In genomic region chr16:31064882-31065461, GRCh38 we compare ENCODE assay signal across 10 cellular contexts. TPM values are rescaled to one million over a fixed set of nuclear protein-coding genes. Genes with fewer than 3 reads are reported as not detected.
DNase-seq lines count a peak whose midpoint lies in the region; ATAC-seq and TF ChIP-seq lines count a peak whose summit lies in the region.
"Had no signal": no experiment of that assay in that cellular context is flagged by ENCODE, and none has a peak within 500 bp of the region (broad histone marks: within the 10 kb centered on the region; RNA-seq: fewer than 3 reads in every experiment).

No MANE protein-coding gene starts in this region.

- H3K27me3 Mint-ChIP-seq in memory B cell: no peaks in the 10 kb centered on the region
- H3K27me3 Mint-ChIP-seq in Caco-2 (ENCODE audit: insufficient read depth, unreplicated experiment): no peaks in the 10 kb centered on the region
- H3K27me3 Mint-ChIP-seq: dendritic cell treated with granulocyte-macrophage colony-stimulating factor and Interleukin-4, amounts not matched to agents 40 ng/mL and 50 ng/mL, for 4 days had no signal

- CTCF ChIA-PET in Caco-2 (lab: Charles Lee): no interaction called here

- H3K4me1 ChIP-seq in body of pancreas (no peaks in the 10 kb centered on the region), Caco-2 (no peaks in the 10 kb centered on the region)

- intact Hi-C loops in body of pancreas (cut with DNase I) (no loop called here), Caco-2 (cut with micrococcal nuclease; ENCODE audit: unreplicated experiment) (no loop called here)

- peaks cover 15% of the 10 kb centered on the region for H3K36me3 Mint-ChIP-seq in memory B cell
- peaks cover 31% of the 10 kb centered on the region for H3K36me3 Mint-ChIP-seq in Caco-2 (ENCODE audit: insufficient read depth, unreplicated experiment)

- H3K36me3 ChIP-seq in body of pancreas (replicated peaks in 1 of 2; ENCODE audit: insufficient read depth in 1 of 2, low read depth in 2 of 2): peaks cover 3 to 7% of the 10 kb centered on the region in 2 donors
- H3K36me3 ChIP-seq in Caco-2 (ENCODE audit: control insufficient read depth, insufficient read depth, low read length): no peaks in the 10 kb centered on the region

- H3K4me3 Mint-ChIP-seq in memory B cell: no peak overlapping the region
- H3K4me3 Mint-ChIP-seq in Caco-2 (ENCODE audit: unreplicated experiment): no peak overlapping the region
- H3K4me3 Mint-ChIP-seq: dendritic cell treated with granulocyte-macrophage colony-stimulating factor and Interleukin-4, amounts not matched to agents 40 ng/mL and 50 ng/mL, for 4 days had no signal

- TF ChIP-seq POLR2A in body of pancreas (IDR thresholded peaks at IDR 0.05): no peak

- BruUV-seq in Caco-2 (replicated peaks; lab: Mats Ljungman, UMichigan): no TSS peak

- DNase-seq in 8988T (peak; percentile 57), HT1080 (ENCODE audit: low read depth) (peak; percentile 75), body of pancreas (peak in 2 of 4 donors; percentile 26 to 56), memory B cell (ENCODE audit: low spot score in 2 of 2) (no peak), Caco-2 (no peak)
- no peak for DNase-seq in activated CD4-positive, alpha-beta T cell treated with anti-CD3 and anti-CD28 coated beads for 48 hours
- DNase-seq: NCI-H1436 had no signal

- no peak for TF ChIP-seq CTCF in body of pancreas (IDR thresholded peaks at IDR 0.05)
- TF ChIP-seq CTCF in Caco-2 (IDR thresholded peaks at IDR 0.05; ENCODE audit: insufficient read depth in 1 of 2, low read depth in 1 of 2, low read length in 1 of 2, severe bottlenecking in 1 of 2, unreplicated experiment in 1 of 2): no peak

- no peaks in the 10 kb centered on the region for H3K9me3 Mint-ChIP-seq in memory B cell
- no peaks in the 10 kb centered on the region for H3K9me3 Mint-ChIP-seq in Caco-2 (ENCODE audit: unreplicated experiment)
- H3K9me3 Mint-ChIP-seq: dendritic cell treated with granulocyte-macrophage colony-stimulating factor and Interleukin-4, amounts not matched to agents 40 ng/mL and 50 ng/mL, for 4 days had no signal

- H3K27me3 ChIP-seq in body of pancreas: no peaks in the 10 kb centered on the region
- no peaks in the 10 kb centered on the region for H3K27me3 ChIP-seq in Caco-2 (replicated peaks; ENCODE audit: control insufficient read depth, insufficient read depth, low read length)

- H3K4me3 ChIP-seq in body of pancreas (no peak overlapping the region), Caco-2 (ENCODE audit: low read depth, low read length) (no peak overlapping the region)

- ATAC-seq in body of pancreas (peak; percentile 48), memory B cell (ENCODE audit: low read depth) (no peak), HG02678 (IDR thresholded peaks at IDR 0.05; ENCODE audit: unreplicated experiment) (no peak), HG03354 (IDR thresholded peaks at IDR 0.05; ENCODE audit: poor library complexity, severe bottlenecking, unreplicated experiment) (no peak)

- H3K27ac Mint-ChIP-seq in memory B cell: peak overlapping the region; percentile 55
- no peak overlapping the region for H3K27ac Mint-ChIP-seq in Caco-2 (ENCODE audit: unreplicated experiment)

- H3K9me3 ChIP-seq in body of pancreas: no peaks in the 10 kb centered on the region
- H3K9me3 ChIP-seq in Caco-2: no peaks in the 10 kb centered on the region

- H3K4me1 Mint-ChIP-seq in memory B cell (peaks cover 10% of the 10 kb centered on the region), Caco-2 (ENCODE audit: low read depth, unreplicated experiment) (no peaks in the 10 kb centered on the region)

- POLR2A ChIA-PET in Caco-2 (lab: Charles Lee): interaction anchor here (0.6 kb wide), 1 partner anchor 71 kb away, joined by 4 read pairs; no protein-coding TSS in a partner anchor

- no peak overlapping the region for H3K27ac ChIP-seq in body of pancreas

- WGBS in body of pancreas, 2 donors: 74 to 92% methylated on average over 4 of the region's 4 CpGs

RNA-seq across cellular contexts. Expression of gene ZNF668, which starts 9.1 kb away (rescaled TPM):
- total RNA-seq in HT1080 (2014; rRNA removed; shearing (Covaris generic)): 16.9 and 21.5 TPM in 2 replicates
- polyA plus RNA-seq in HT1080 (2015; cell fraction: cytosol; rRNA removed): 13.4 and 17.7 TPM in 2 replicates
- polyA plus RNA-seq in HT1080 (2015; cell fraction: nucleus; rRNA removed): 14.8 and 17.4 TPM in 2 replicates
- 10 to 100 TPM in 1 of 2 donors, 1 to 10 TPM in 1; 2.9 to 15.2 TPM for total RNA-seq in body of pancreas
- 8.7 and 10.8 TPM in 2 replicates for total RNA-seq in Caco-2 (2022)

RNA-seq across cellular contexts. Expression of gene ZNF646, which starts 9.2 kb away (rescaled TPM):
- 14.0 and 24.8 TPM in 2 replicates for total RNA-seq in HT1080 (2014; rRNA removed; shearing (Covaris generic))
- polyA plus RNA-seq in HT1080 (2015; cell fraction: cytosol; rRNA removed): 5.5 and 7.8 TPM in 2 replicates
- 20.2 and 20.6 TPM in 2 replicates for polyA plus RNA-seq in HT1080 (2015; cell fraction: nucleus; rRNA removed)
- total RNA-seq in body of pancreas (10 to 100 TPM; 12.7 to 14.5 TPM), Caco-2 (2022) (17.2 and 18.1 TPM in 2 replicates)

RNA-seq across cellular contexts. Expression of gene PRSS53, which starts 23.8 kb away (rescaled TPM):
- total RNA-seq in HT1080 (2014; rRNA removed; shearing (Covaris generic)): 0.72 and 0.80 TPM in 2 replicates
- 0.84 and 1.2 TPM in 2 replicates for polyA plus RNA-seq in HT1080 (2015; cell fraction: cytosol; rRNA removed)
- 12.2 and 12.3 TPM in 2 replicates for polyA plus RNA-seq in HT1080 (2015; cell fraction: nucleus; rRNA removed)
- total RNA-seq in body of pancreas (1 to 10 TPM; 3.0 to 6.0 TPM), Caco-2 (2022) (1.8 and 2.1 TPM in 2 replicates)

RNA-seq across cellular contexts. Expression of gene VKORC1, which starts 29.6 kb away (rescaled TPM):
- 104 and 114 TPM in 2 replicates for total RNA-seq in HT1080 (2014; rRNA removed; shearing (Covaris generic))
- 191 and 199 TPM in 2 replicates for polyA plus RNA-seq in HT1080 (2015; cell fraction: cytosol; rRNA removed)
- polyA plus RNA-seq in HT1080 (2015; cell fraction: nucleus; rRNA removed): 81.9 and 87.0 TPM in 2 replicates
- 100 to 1,000 TPM in 1 of 2 donors, 10 to 100 TPM in 1; 42.5 to 104 TPM for total RNA-seq in body of pancreas
- total RNA-seq in Caco-2 (2022): 61.3 and 61.4 TPM in 2 replicates

RNA-seq across cellular contexts. Expression of gene STX4, which starts 31.6 kb away (rescaled TPM):
- 37.9 and 43.7 TPM in 2 replicates for total RNA-seq in HT1080 (2014; rRNA removed; shearing (Covaris generic))
- 24.5 and 36.0 TPM in 2 replicates for polyA plus RNA-seq in HT1080 (2015; cell fraction: cytosol; rRNA removed)
- polyA plus RNA-seq in HT1080 (2015; cell fraction: nucleus; rRNA removed): 58.5 and 79.6 TPM in 2 replicates
- total RNA-seq in body of pancreas (10 to 100 TPM; 25.9 to 38.6 TPM), Caco-2 (2022) (27.9 and 29.2 TPM in 2 replicates)

Comparison
In these comparisons a context has a peak if more than half of its experiments do, and no peak if none do; other contexts are left out.
1. DNase-seq: peak in 8988T (single experiment) and HT1080 (single experiment); none in memory B cell (0 of 2), Caco-2 (0 of 2) and activated CD4-positive, alpha-beta T cell treated with anti-CD3 and anti-CD28 coated beads for 48 hours (single experiment).